In genomic region chr7:117041007-117041406, GRCh38 we compare ENCODE assay signal across 9 cellular contexts.
A peak's percentile ranks its signal among the peaks of the same experiment; 100 is the strongest.
DNase-seq lines count a peak whose midpoint lies in the region; ATAC-seq and TF ChIP-seq lines count a peak whose summit lies in the region.
"Had no signal": no experiment of that assay in that cellular context is flagged by ENCODE, and none has a peak within 500 bp of the region (broad histone marks: within the 10 kb centered on the region; RNA-seq: fewer than 3 reads in every experiment).

No MANE protein-coding gene starts in this region.

- no peak for TF ChIP-seq CTCF in AG09309 (IDR thresholded peaks at IDR 0.05; ENCODE audit: control insufficient read depth, insufficient read depth, low read depth, low read length, missing control alignments)

- ATAC-seq in GM18868 (IDR thresholded peaks at IDR 0.05; ENCODE audit: unreplicated experiment) (peak; percentile 92), HG02642 (IDR thresholded peaks at IDR 0.05; ENCODE audit: poor library complexity, unreplicated experiment) (peak; percentile 72)

- no peak overlapping the region for H3K4me3 ChIP-seq in AG09309 (ENCODE audit: control insufficient read depth, low read depth, low read length)
- H3K4me3 ChIP-seq: neural progenitor cell had no signal

- peak; percentile 27 for DNase-seq in AG09309 (ENCODE audit: low read depth)
- peak; percentile 75 for DNase-seq in MV-4-11 (lab: John Stamatoyannopoulos, UW)
- DNase-seq in superior temporal gyrus (ENCODE audit: extremely low spot score): no peak
- no peak for DNase-seq in NCI-H1092 treated with DMSO at 0.1 percent for 48 hours (lab: John Stamatoyannopoulos, UW)
- DNase-seq in NCI-H774 (lab: John Stamatoyannopoulos, UW): no peak
- DNase-seq in SK-N-DZ (ENCODE audit: low spot score): no peak

Comparison
In these comparisons a context has a peak if more than half of its experiments do, and no peak if none do; other contexts are left out.
1. DNase-seq: peak in AG09309 (single experiment) and MV-4-11 (single experiment); none in superior temporal gyrus (single experiment), NCI-H1092 treated with DMSO at 0.1 percent for 48 hours (single experiment), NCI-H774 (single experiment) and SK-N-DZ (single experiment).